ENCODE assay signal across 32 cellular contexts in genomic region chr18:48249841-48250240, GRCh38.
"Had no signal": no experiment of that assay in that cellular context is flagged by ENCODE, and none has a peak within 500 bp of the region (broad histone marks: within the 10 kb centered on the region; RNA-seq: fewer than 3 reads in every experiment).

No MANE protein-coding gene starts in this region.

- H3K79me2 ChIP-seq: parathyroid adenoma had no signal

- H3K36me3 ChIP-seq: neural progenitor cell, ovary, right lobe of liver, sigmoid colon, spleen, suprapubic skin, tibial artery, transverse colon, upper lobe of right lung, uterus had no signal

- H3K27me3 Mint-ChIP-seq: type B pancreatic cell had no signal

- DNase-seq: natural killer cell; occipital lobe; ovary; posterior cingulate gyrus; psoas muscle; right cardiac atrium; right lobe of liver; sigmoid colon; spleen; stimulated activated CD4-positive, alpha-beta T cell treated with anti-CD3 and anti-CD28 coated beads, Interleukin-12 subunit alpha, Interleukin-12 subunit beta, amount 100 ng/mL, for 4 hours; stimulated activated CD4-positive, alpha-beta T cell treated with anti-CD3 and anti-CD28 coated beads, Interleukin-1b, Interleukin-23, amount 100 ng/mL, for 48 hours; stimulated activated CD4-positive, alpha-beta T cell treated with anti-CD3 and anti-CD28 coated beads, Interleukin-4, amount 100 ng/mL, for 1 hour; stimulated activated CD4-positive, alpha-beta T cell treated with anti-CD3 and anti-CD28 coated beads, Interleukin-4, amount 100 ng/mL, for 4 hours; stimulated activated CD8-positive, alpha-beta memory T cell treated with anti-CD3 and anti-CD28 coated beads, Interleukin-4, amount 100 ng/mL, for 48 hours; stimulated activated naive CD4-positive, alpha-beta T cell; stimulated activated naive CD8-positive, alpha-beta T cell treated with anti-CD3 and anti-CD28 coated beads, Interleukin-15, amount 100 ng/mL, for 72 hours; stimulated activated naive CD8-positive, alpha-beta T cell treated with anti-CD3 and anti-CD28 coated beads, Interleukin-15, Interleukin-2, amounts not matched to agents 100 U/mL and 50 U/mL, for 24 hours; substantia nigra; testis; tibial artery; transverse colon; upper lobe of right lung; uterus had no signal

- H3K27me3 ChIP-seq: neural progenitor cell, ovary, right lobe of liver, sigmoid colon, suprapubic skin, testis, tibial artery, transverse colon, upper lobe of right lung, uterus had no signal

- H3K4me3 Mint-ChIP-seq: natural killer cell; nephron; neural progenitor cell; stimulated activated memory B cell treated with anti-CD40 and anti-IgM and Interleukin-4, amounts not matched to agents 10 μg/mL and 1 μg/mL and 100 μg/mL, for 72 hours; stimulated activated naive CD8-positive, alpha-beta T cell treated with anti-CD3 and anti-CD28 coated beads, Interleukin-15, amount 100 ng/mL, for 72 hours; type B pancreatic cell had no signal

- ATAC-seq: natural killer cell; psoas muscle; right lobe of liver; stimulated activated memory B cell treated with anti-CD40 and anti-IgM and Interleukin-4, amounts not matched to agents 10 μg/mL and 1 μg/mL and 100 μg/mL, for 72 hours; stimulated activated naive CD8-positive, alpha-beta T cell treated with anti-CD3 and anti-CD28 coated beads, Interleukin-15, amount 100 ng/mL, for 72 hours; stimulated activated naive CD8-positive, alpha-beta T cell treated with anti-CD3 and anti-CD28 coated beads, Interleukin-15, Interleukin-2, amounts not matched to agents 100 U/mL and 50 U/mL, for 24 hours; upper lobe of right lung had no signal

- H3K4me1 Mint-ChIP-seq: natural killer cell; nephron; neural progenitor cell; stimulated activated memory B cell treated with anti-CD40 and anti-IgM and Interleukin-4, amounts not matched to agents 10 μg/mL and 1 μg/mL and 100 μg/mL, for 72 hours; stimulated activated naive CD8-positive, alpha-beta T cell treated with anti-CD3 and anti-CD28 coated beads, Interleukin-15, amount 100 ng/mL, for 72 hours had no signal

- H3K4me3 ChIP-seq: neural progenitor cell, ovary, psoas muscle, right lobe of liver, sigmoid colon, skin epidermis, smooth muscle cell, spleen, suprapubic skin, testis, tibial artery, transverse colon, upper lobe of right lung, uterus had no signal

- H3K4me2 ChIP-seq: neural progenitor cell, smooth muscle cell had no signal

- H3K27ac Mint-ChIP-seq: natural killer cell; nephron; neural progenitor cell; progenitor cell of endocrine pancreas; stimulated activated memory B cell treated with anti-CD40 and anti-IgM and Interleukin-4, amounts not matched to agents 10 μg/mL and 1 μg/mL and 100 μg/mL, for 72 hours; stimulated activated naive CD8-positive, alpha-beta T cell treated with anti-CD3 and anti-CD28 coated beads, Interleukin-15, amount 100 ng/mL, for 72 hours; type B pancreatic cell had no signal

- H3K9me3 Mint-ChIP-seq: neural progenitor cell, type B pancreatic cell had no signal

- H3K4me1 ChIP-seq: neural progenitor cell, parathyroid adenoma, psoas muscle, right lobe of liver, sigmoid colon, suprapubic skin, testis, tibial artery, transverse colon, upper lobe of right lung, uterus had no signal

- H3K27ac ChIP-seq: neural progenitor cell, ovary, parathyroid adenoma, psoas muscle, right lobe of liver, sigmoid colon, skin epidermis, spleen, suprapubic skin, testis, tibial artery, transverse colon, upper lobe of right lung, uterus had no signal

- H3K36me3 Mint-ChIP-seq: natural killer cell; neural progenitor cell; stimulated activated memory B cell treated with anti-CD40 and anti-IgM and Interleukin-4, amounts not matched to agents 10 μg/mL and 1 μg/mL and 100 μg/mL, for 72 hours; type B pancreatic cell had no signal

- H2AFZ ChIP-seq: neural progenitor cell, parathyroid adenoma had no signal
